Comparison of ENCODE assay signal across 26 cellular contexts in the genomic region with DNA sequence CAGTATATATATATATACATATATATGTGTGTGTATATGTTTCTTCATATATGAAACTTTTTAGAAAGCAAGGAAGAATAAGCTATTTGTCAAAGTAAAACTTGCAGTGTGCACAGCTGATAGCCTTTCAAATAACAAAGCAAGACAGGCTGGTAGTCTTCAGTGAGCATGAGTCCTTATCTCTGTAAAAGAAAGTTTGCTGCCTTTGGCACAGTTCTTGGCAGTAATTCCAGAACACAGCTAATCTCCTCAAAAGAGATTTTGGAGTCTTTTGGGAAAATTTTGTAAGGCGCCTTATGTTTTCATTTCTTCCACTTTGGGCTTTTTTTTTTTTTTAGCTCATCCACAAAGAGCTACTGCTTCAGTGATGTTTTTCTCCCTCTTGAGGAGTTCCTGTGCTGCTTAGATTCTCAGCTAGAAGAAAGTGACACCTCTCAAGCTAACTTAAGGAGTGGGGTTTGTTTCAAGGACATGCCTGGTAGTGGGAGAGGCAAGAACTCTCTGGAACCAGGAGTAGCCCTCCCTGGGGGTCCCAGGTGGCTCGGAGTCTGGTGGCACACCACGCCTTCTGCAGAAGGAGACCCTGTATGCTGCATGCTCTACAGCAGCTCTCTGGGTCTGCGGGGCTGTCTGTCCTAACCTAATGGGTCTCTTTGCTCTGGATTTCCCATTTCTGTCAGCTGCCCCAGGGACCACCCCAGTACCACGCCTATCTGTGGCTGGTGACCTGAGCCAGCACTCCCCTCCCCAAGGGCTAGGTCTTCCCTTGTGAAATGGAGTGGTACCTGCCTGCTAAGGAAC. TPM values are rescaled to one million over a fixed set of nuclear protein-coding genes. Genes with fewer than 3 reads are reported as not detected.
DNase-seq lines count a peak whose midpoint lies in the region; ATAC-seq and TF ChIP-seq lines count a peak whose summit lies in the region.
"Had no signal": no experiment of that assay in that cellular context is flagged by ENCODE, and none has a peak within 500 bp of the region (broad histone marks: within the 10 kb centered on the region; RNA-seq: fewer than 3 reads in every experiment).

No MANE protein-coding gene starts in this region.

- H3K36me3 ChIP-seq in Karpas-422 (ENCODE audit: insufficient read depth, low read length): no peaks in the 10 kb centered on the region
- H3K36me3 ChIP-seq in hepatocyte (replicated peaks; ENCODE audit: insufficient read depth, low read depth): no peaks in the 10 kb centered on the region
- H3K36me3 ChIP-seq: BLaER1 treated with 17β-estradiol and CSF1 and Interleukin-3, amounts not matched to agents 10 nM and 100 nM had no signal

- TF ChIP-seq CTCF in hepatocyte (IDR thresholded peaks at IDR 0.05; ENCODE audit: poor library complexity): no peak

- H3K4me3 ChIP-seq in Karpas-422 (ENCODE audit: low read length): no peak overlapping the region
- H3K4me3 ChIP-seq in hepatocyte: no peak overlapping the region
- H3K4me3 ChIP-seq: BLaER1 treated with 17β-estradiol and CSF1 and Interleukin-3, amounts not matched to agents 10 nM and 100 nM; mucosa of descending colon; SK-N-MC; vagina had no signal

- peak; percentile 28 for DNase-seq in Karpas-422
- DNase-seq in fibroblast of peridontal ligament (ENCODE audit: extremely low read depth): peak; percentile 37
- DNase-seq in hepatocyte (ENCODE audit: low spot score): no peak
- DNase-seq in sciatic nerve (ENCODE audit: low spot score): no peak
- DNase-seq in stimulated activated naive CD4-positive, alpha-beta T cell treated with Interleukin-2 at 50 U/mL for 16 hours (lab: John Stamatoyannopoulos, UW): no peak
- DNase-seq in activated T-cell treated with anti-CD3 and anti-CD28 coated beads, Interleukin-2, amount 50 U/mL, for 72 hours: no peak
- no peak for DNase-seq in AG20443 (ENCODE audit: low spot score)
- DNase-seq: activated CD4-positive, alpha-beta T cell treated with anti-CD3 and anti-CD28 coated beads for 48 hours; activated naive CD4-positive, alpha-beta T cell treated with Interleukin-2 at 50 U/mL for 16 hours; activated T-cell treated with anti-CD3 and anti-CD28 coated beads, Interleukin-2, amount 50 U/mL, for 4 hours; amygdala; Calu3; central memory CD4-positive, alpha-beta T cell; DND-41; immature natural killer cell; mucosa of descending colon; MV-4-11; posterior cingulate gyrus; RPMI8226; substantia nigra; T-helper 17 cell had no signal

- H3K27ac ChIP-seq in Karpas-422 (ENCODE audit: low read length): no peak overlapping the region
- peak overlapping the region; percentile 18 for H3K27ac ChIP-seq in hepatocyte
- H3K27ac ChIP-seq: BLaER1 treated with 17β-estradiol and CSF1 and Interleukin-3, amounts not matched to agents 10 nM and 100 nM; SK-N-MC; vagina had no signal

- no peak overlapping the region for H3K4me3 Mint-ChIP-seq in activated T-cell treated with anti-CD3 and anti-CD28 coated beads, Interleukin-2, amount 50 U/mL, for 72 hours
- H3K4me3 Mint-ChIP-seq: activated T-cell treated with anti-CD3 and anti-CD28 coated beads, Interleukin-2, amount 50 U/mL, for 4 hours; dendritic cell treated with granulocyte-macrophage colony-stimulating factor and Interleukin-4, amounts not matched to agents 40 ng/mL and 50 ng/mL, for 4 days; immature natural killer cell; T-helper 17 cell had no signal

- intact Hi-C loops in sciatic nerve (cut with DNase I): no loop called here

- H4K20me1 ChIP-seq in Karpas-422 (ENCODE audit: insufficient read depth, low read depth, low read length) (no peaks in the 10 kb centered on the region), hepatocyte (ENCODE audit: insufficient read depth, poor library complexity, severe bottlenecking) (no peaks in the 10 kb centered on the region)
- H4K20me1 ChIP-seq: BLaER1 treated with 17β-estradiol and CSF1 and Interleukin-3, amounts not matched to agents 10 nM and 100 nM had no signal

- H3K27me3 Mint-ChIP-seq in activated T-cell treated with anti-CD3 and anti-CD28 coated beads, Interleukin-2, amount 50 U/mL, for 72 hours (ENCODE audit: low read depth): peaks cover 6% of the 10 kb centered on the region
- H3K27me3 Mint-ChIP-seq: dendritic cell treated with granulocyte-macrophage colony-stimulating factor and Interleukin-4, amounts not matched to agents 40 ng/mL and 50 ng/mL, for 4 days had no signal

- no peaks in the 10 kb centered on the region for H3K79me2 ChIP-seq in Karpas-422 (ENCODE audit: low read length)
- no peaks in the 10 kb centered on the region for H3K79me2 ChIP-seq in hepatocyte

- H3K9me3 Mint-ChIP-seq in activated T-cell treated with anti-CD3 and anti-CD28 coated beads, Interleukin-2, amount 50 U/mL, for 72 hours: peaks cover 0 to 1% of the 10 kb centered on the region in 2 donors
- H3K9me3 Mint-ChIP-seq: activated T-cell treated with anti-CD3 and anti-CD28 coated beads, Interleukin-2, amount 50 U/mL, for 4 hours; immature natural killer cell had no signal

- H2AFZ ChIP-seq in Karpas-422 (ENCODE audit: low read length): no peak overlapping the region
- no peak overlapping the region for H2AFZ ChIP-seq in hepatocyte

- H3K4me1 Mint-ChIP-seq in activated T-cell treated with anti-CD3 and anti-CD28 coated beads, Interleukin-2, amount 50 U/mL, for 72 hours (ENCODE audit: low read depth): no peaks in the 10 kb centered on the region
- H3K4me1 Mint-ChIP-seq: immature natural killer cell, T-helper 17 cell had no signal

- no peak overlapping the region for H3K4me2 ChIP-seq in Karpas-422 (ENCODE audit: low read depth, low read length, poor library complexity, severe bottlenecking)
- H3K4me2 ChIP-seq in hepatocyte: no peak overlapping the region
- H3K4me2 ChIP-seq: BLaER1 treated with 17β-estradiol and CSF1 and Interleukin-3, amounts not matched to agents 10 nM and 100 nM had no signal

- no peaks in the 10 kb centered on the region for H3K4me1 ChIP-seq in Karpas-422 (ENCODE audit: low read length)
- peaks cover 57% of the 10 kb centered on the region for H3K4me1 ChIP-seq in hepatocyte (ENCODE audit: insufficient read depth)
- H3K4me1 ChIP-seq: BLaER1 treated with 17β-estradiol and CSF1 and Interleukin-3, amounts not matched to agents 10 nM and 100 nM; vagina had no signal

- no peak overlapping the region for H3K27ac Mint-ChIP-seq in activated T-cell treated with anti-CD3 and anti-CD28 coated beads, Interleukin-2, amount 50 U/mL, for 72 hours
- H3K27ac Mint-ChIP-seq: dendritic cell treated with granulocyte-macrophage colony-stimulating factor and Interleukin-4, amounts not matched to agents 40 ng/mL and 50 ng/mL, for 4 days; T-helper 17 cell had no signal

- no peaks in the 10 kb centered on the region for H3K36me3 Mint-ChIP-seq in activated T-cell treated with anti-CD3 and anti-CD28 coated beads, Interleukin-2, amount 50 U/mL, for 72 hours (ENCODE audit: insufficient read depth in 2 of 2)
- H3K36me3 Mint-ChIP-seq: immature natural killer cell had no signal

- ATAC-seq in sciatic nerve (peak; percentile 73), HG03521 (IDR thresholded peaks at IDR 0.05; ENCODE audit: unreplicated experiment) (no peak)
- ATAC-seq in activated T-cell treated with anti-CD3 and anti-CD28 coated beads, Interleukin-2, amount 50 U/mL, for 72 hours (replicated peaks in 1 of 2): no peak
- ATAC-seq: activated T-cell treated with anti-CD3 and anti-CD28 coated beads, Interleukin-2, amount 50 U/mL, for 4 hours; mucosa of descending colon; T-helper 17 cell had no signal

- H3K27me3 ChIP-seq in Karpas-422 (ENCODE audit: low read length): no peaks in the 10 kb centered on the region
- H3K27me3 ChIP-seq in hepatocyte: no peaks in the 10 kb centered on the region
- H3K27me3 ChIP-seq: BLaER1 treated with 17β-estradiol and CSF1 and Interleukin-3, amounts not matched to agents 10 nM and 100 nM; vagina had no signal

- H3K9ac ChIP-seq in Karpas-422 (ENCODE audit: low read length): no peak overlapping the region
- H3K9ac ChIP-seq: BLaER1 treated with 17β-estradiol and CSF1 and Interleukin-3, amounts not matched to agents 10 nM and 100 nM had no signal

- H3K9me3 ChIP-seq in Karpas-422 (ENCODE audit: low read length) (no peaks in the 10 kb centered on the region), hepatocyte (ENCODE audit: low read depth) (no peaks in the 10 kb centered on the region)
- H3K9me3 ChIP-seq: mucosa of descending colon, vagina had no signal

- H3K9me2 ChIP-seq in Karpas-422 (replicated peaks; ENCODE audit: insufficient read depth, low read length): no peaks in the 10 kb centered on the region
- no peaks in the 10 kb centered on the region for H3K9me2 ChIP-seq in hepatocyte (replicated peaks; ENCODE audit: insufficient read depth)

- 81% methylated on average over 5 of the region's 5 CpGs for WGBS in hepatocyte (ENCODE audit: low lambda C conversion rate, missing lambda C conversion rate)

RNA-seq across cellular contexts. Expression of a gene that starts 58.8 kb away (rescaled TPM):
- not detected in 2 replicates for total RNA-seq in Karpas-422 (2014; rRNA removed; shearing (Covaris generic); ENCODE audit: low replicate concordance)
- 22.7 and 25.3 TPM in 2 replicates for total RNA-seq in hepatocyte
- 13.9 and 19.8 TPM in 2 replicates for polyA plus RNA-seq in hepatocyte
- total RNA-seq in sciatic nerve: 25.9 TPM
- under 1 TPM in 1 of 2 donors, not detected in 1; 0.07 TPM for total RNA-seq in activated T-cell treated with anti-CD3 and anti-CD28 coated beads, Interleukin-2, amount 50 U/mL, for 72 hours

Comparison
In these comparisons a context has a peak if more than half of its experiments do, and no peak if none do; other contexts are left out.
1. DNase-seq: peak in Karpas-422 (single experiment) and fibroblast of peridontal ligament (single experiment); none in hepatocyte (single experiment), sciatic nerve (single experiment), stimulated activated naive CD4-positive, alpha-beta T cell treated with Interleukin-2 at 50 U/mL for 16 hours (single experiment), activated T-cell treated with anti-CD3 and anti-CD28 coated beads, Interleukin-2, amount 50 U/mL, for 72 hours (0 of 2) and AG20443 (single experiment).
2. RNA of a gene that starts 58.8 kb away (total RNA-seq): 25.9 TPM in sciatic nerve (single experiment) and 22.7 to 25.3 TPM in hepatocyte; 0.07 TPM in activated T-cell treated with anti-CD3 and anti-CD28 coated beads, Interleukin-2, amount 50 U/mL, for 72 hours and not detected in Karpas-422; every median in the first group is over 10 times any median in the second.